8 cellular contexts compared by ENCODE assay signal in genomic region chr15:78979456-78980320, GRCh38. TPM values are rescaled to one million over a fixed set of nuclear protein-coding genes. Genes with fewer than 3 reads are reported as not detected.
A peak's percentile ranks its signal among the peaks of the same experiment; 100 is the strongest.
DNase-seq lines count a peak whose midpoint lies in the region; ATAC-seq and TF ChIP-seq lines count a peak whose summit lies in the region.

No MANE protein-coding gene starts in this region.

- H3K23me2 ChIP-seq in H9 (ENCODE audit: insufficient read length, low read depth, low read length, poor library complexity, severe bottlenecking) = no peaks in the 10 kb centered on the region

- H3K27ac Mint-ChIP-seq in CD8-positive, alpha-beta T cell = no peak overlapping the region
- H3K27ac Mint-ChIP-seq in H9 = peak overlapping the region in 1 of 3 experiments; percentile 61; a peak in 2 of 7 replicates

- H3K4ac ChIP-seq in H9 (ENCODE audit: low read depth, low read length) = no peak overlapping the region; the same call in 1 of the 2 replicates

- H3K79me2 ChIP-seq in H9 (ENCODE audit: insufficient read depth, low read length) = no peaks in the 10 kb centered on the region

- H3K23ac ChIP-seq in H9 (ENCODE audit: insufficient read length, low read depth, low read length) = no peak overlapping the region

- no peak overlapping the region for H2BK15ac ChIP-seq in H9 (ENCODE audit: low read depth, low read length)

- H3K18ac ChIP-seq in H9 (ENCODE audit: insufficient read length, low read depth, low read length) = peak overlapping the region; percentile 80

- CTCF ChIA-PET in CD8-positive, alpha-beta T cell (lab: Charles Lee) = interaction anchor here (0.8 to 1.5 kb wide), 5 partner anchors 9 to 71 kb away, joined by 3 to 5 read pairs (median 4); no protein-coding TSS in a partner anchor

- no peaks in the 10 kb centered on the region for H3K9me3 Mint-ChIP-seq in CD8-positive, alpha-beta T cell
- H3K9me3 Mint-ChIP-seq in H9 = no peaks in the 10 kb centered on the region

- H3T11ph ChIP-seq in H9 (ENCODE audit: low read length) = no peak overlapping the region

- no peak overlapping the region for H3K56ac ChIP-seq in H9 (ENCODE audit: insufficient read length, low read depth, low read length)

- H3K36me3 Mint-ChIP-seq in CD8-positive, alpha-beta T cell = no peaks in the 10 kb centered on the region
- H3K36me3 Mint-ChIP-seq in H9 (ENCODE audit: insufficient read depth in 1 of 3, low read depth in 3 of 3) = no peaks in the 10 kb centered on the region; a peak in 1 of 7 replicates

- no peaks in the 10 kb centered on the region for H3K9me3 ChIP-seq in CD8-positive, alpha-beta T cell (ENCODE audit: low read length)
- H3K9me3 ChIP-seq in H9 (ENCODE audit: control insufficient read depth, low read depth, low read length) (no peaks in the 10 kb centered on the region), adipocyte (ENCODE audit: control insufficient read depth, low read length) (no peaks in the 10 kb centered on the region)

- peak; percentile 23 for TF ChIP-seq CTCF in CD8-positive, alpha-beta T cell (IDR thresholded peaks at IDR 0.05)
- TF ChIP-seq CTCF in H9 (conservative IDR thresholded peaks at IDR 0.05) = peak; percentile 86
- TF ChIP-seq CTCF in retinal pigment epithelial cell (conservative IDR thresholded peaks at IDR 0.05; ENCODE audit: low read depth, low read length) = peak; percentile 84

- H3K4me1 ChIP-seq in CD8-positive, alpha-beta T cell (ENCODE audit: insufficient read depth, low read length) = no peaks in the 10 kb centered on the region
- H3K4me1 ChIP-seq in H9 (ENCODE audit: insufficient read depth, low read length) (no peaks in the 10 kb centered on the region), adipocyte (ENCODE audit: control insufficient read depth, insufficient read depth, low read length) (peaks cover 14% of the 10 kb centered on the region)

- no peak overlapping the region for H3K4me3 ChIP-seq in CD8-positive, alpha-beta T cell (ENCODE audit: low read depth, low read length)
- H3K4me3 ChIP-seq in adipocyte (ENCODE audit: low read length) (no peak overlapping the region), retinal pigment epithelial cell (ENCODE audit: low read length) (no peak overlapping the region)

- H2BK5ac ChIP-seq in H9 (ENCODE audit: insufficient read length, low read length) = no peak overlapping the region

- no peaks in the 10 kb centered on the region for H3K4me1 Mint-ChIP-seq in CD8-positive, alpha-beta T cell (ENCODE audit: low read depth)
- H3K4me1 Mint-ChIP-seq in H9 = peaks cover 0 to 20% of the 10 kb centered on the region in 2 experiments; a peak in 3 of 4 replicates

- H2AK5ac ChIP-seq in H9 (ENCODE audit: insufficient read length, low read length) = no peak overlapping the region

- H2BK120ac ChIP-seq in H9 (ENCODE audit: low read depth, low read length, poor library complexity, severe bottlenecking) = no peak overlapping the region

- peak overlapping the region; percentile 80; the same call in 1 of the 2 replicates for H3K14ac ChIP-seq in H9 (ENCODE audit: insufficient read depth, low read length)

- H2BK20ac ChIP-seq in H9 (ENCODE audit: low read depth, low read length, poor library complexity, severe bottlenecking) = no peak overlapping the region

- H3K9ac ChIP-seq in H9 (ENCODE audit: extremely low read depth, insufficient read length, low read length) = no peak overlapping the region
- no peak overlapping the region for H3K9ac ChIP-seq in adipocyte (ENCODE audit: low read length)

- H4K5ac ChIP-seq in H9 (ENCODE audit: insufficient read length, low read depth, low read length) = peak overlapping the region; percentile 34

- H4K8ac ChIP-seq in H9 (replicated peaks; ENCODE audit: insufficient read length, low read depth, low read length) = no peak overlapping the region

- H4K20me1 ChIP-seq in H9 (ENCODE audit: control insufficient read depth, insufficient read depth, insufficient read length) = no peaks in the 10 kb centered on the region

- no CpG with 5 or more reads among the region's 17 CpGs for WGBS in H9 (ENCODE audit: extremely low coverage, insufficient read length, low lambda C conversion rate)

- no peak overlapping the region for H3K4me2 ChIP-seq in H9 (ENCODE audit: insufficient read depth, insufficient read length, low read length)

- ATAC-seq in CD8-positive, alpha-beta T cell = no peak
- peak; percentile 60 to 62 for ATAC-seq in left cardiac atrium
- no peak for ATAC-seq in HG02973 (IDR thresholded peaks at IDR 0.05; ENCODE audit: unreplicated experiment)
- no peak for ATAC-seq in HG03135 (IDR thresholded peaks at IDR 0.05; ENCODE audit: unreplicated experiment)

- intact Hi-C loops in CD8-positive, alpha-beta T cell (cut with DNase I, micrococcal nuclease) = no loop called here
- intact Hi-C loops in left cardiac atrium (cut with DNase I) = loop anchor here (5.0 kb wide), 2 partner anchors 67 to 72 kb away; no protein-coding TSS in a partner anchor

- H4K91ac ChIP-seq in H9 (ENCODE audit: insufficient read length, low read depth, low read length) = peak overlapping the region; percentile 10

- H2AFZ ChIP-seq in H9 (ENCODE audit: low read length) = no peak overlapping the region

- H3K79me1 ChIP-seq in H9 (ENCODE audit: insufficient read depth, low read depth, low read length, poor library complexity, severe bottlenecking) = no peaks in the 10 kb centered on the region

- no peak overlapping the region for H3K4me3 Mint-ChIP-seq in CD8-positive, alpha-beta T cell
- H3K4me3 Mint-ChIP-seq in H9 = no peak overlapping the region; a peak in 1 of 5 replicates

- peak in 4 of 7 experiments; percentile 9 to 52 (median 17) for DNase-seq in CD8-positive, alpha-beta T cell
- DNase-seq in H9 = peak; percentile 84
- DNase-seq in NCI-H69 (lab: John Stamatoyannopoulos, UW) = peak; percentile 80
- peak; percentile 72 for DNase-seq in adipocyte (ENCODE audit: low read depth)
- peak; percentile 67 for DNase-seq in left cardiac atrium
- peak; percentile 35 for DNase-seq in retinal pigment epithelial cell (ENCODE audit: low read depth)

- peaks cover 7% of the 10 kb centered on the region for H3K27me3 Mint-ChIP-seq in CD8-positive, alpha-beta T cell (ENCODE audit: low read depth)
- H3K27me3 Mint-ChIP-seq in H9 (ENCODE audit: low read depth) = peaks cover 30% of the 10 kb centered on the region

- no peak overlapping the region for H3K27ac ChIP-seq in CD8-positive, alpha-beta T cell (ENCODE audit: low read depth, low read length)
- no peak overlapping the region for H3K27ac ChIP-seq in H9 (ENCODE audit: insufficient read length, low read depth, low read length)

- H3K27me3 ChIP-seq in CD8-positive, alpha-beta T cell (ENCODE audit: insufficient read depth, low read length) = no peaks in the 10 kb centered on the region
- H3K27me3 ChIP-seq in H9 (ENCODE audit: insufficient read depth, low read length) = no peaks in the 10 kb centered on the region
- no peaks in the 10 kb centered on the region for H3K27me3 ChIP-seq in adipocyte (replicated peaks; ENCODE audit: control insufficient read depth, insufficient read depth, low read length)

- no peak overlapping the region for H2BK12ac ChIP-seq in H9 (ENCODE audit: insufficient read length, low read depth, low read length)

- no peaks in the 10 kb centered on the region for H3K36me3 ChIP-seq in CD8-positive, alpha-beta T cell (ENCODE audit: insufficient read depth, low read length)
- no peaks in the 10 kb centered on the region for H3K36me3 ChIP-seq in adipocyte (ENCODE audit: control insufficient read depth, insufficient read depth, low read length, severe bottlenecking)

- POLR2A ChIA-PET in CD8-positive, alpha-beta T cell (lab: Charles Lee) = no interaction called here

RNA-seq across cellular contexts. Expression of gene CTSH, which starts 34.8 kb away (rescaled TPM):
- 1 to 10 TPM; 3.7 to 5.0 TPM for total RNA-seq in CD8-positive, alpha-beta T cell
- total RNA-seq in H9 (2021) (15.5 and 16.8 TPM in 2 replicates), left cardiac atrium (10 to 100 TPM; 41.6 to 74.3 TPM)

Comparison
In these comparisons a context has a peak if more than half of its experiments do, and no peak if none do; other contexts are left out.
1. ATAC-seq: peak in left cardiac atrium (2 of 2); none in CD8-positive, alpha-beta T cell (single experiment), HG02973 (single experiment) and HG03135 (single experiment).
2. DNase-seq: peak in every context shown above with its lines; median percentile 84 in H9; 80 in NCI-H69; 72 in adipocyte; 67 in left cardiac atrium; 35 in retinal pigment epithelial cell; 17 in CD8-positive, alpha-beta T cell.
3. CTCF ChIP-seq: peak in every context shown above with its lines; median percentile 86 in H9; 84 in retinal pigment epithelial cell; 23 in CD8-positive, alpha-beta T cell.
4. intact Hi-C loops: an anchor here in left cardiac atrium (5.0 kb wide); none called in CD8-positive, alpha-beta T cell.